Comparison of ENCODE assay signal across 24 cellular contexts in the genomic region with DNA sequence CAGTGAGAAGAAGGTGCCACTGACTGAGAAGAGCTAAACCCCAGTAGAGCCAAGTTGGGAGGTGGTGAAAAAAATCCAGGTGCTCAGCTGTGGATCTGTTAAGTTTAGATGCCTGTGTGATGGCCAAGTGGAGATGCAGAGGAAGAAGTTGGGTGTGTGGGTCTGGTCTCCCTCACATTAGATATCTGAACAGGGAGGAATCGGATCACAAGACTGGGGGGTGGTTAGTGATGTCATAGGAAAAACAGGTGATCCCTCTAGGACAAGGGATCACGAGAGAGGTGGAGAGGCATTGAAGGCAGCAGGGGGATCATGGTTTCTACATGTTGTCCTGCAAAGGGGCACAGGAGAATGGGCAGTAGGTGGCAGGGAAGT. TPM values are rescaled to one million over a fixed set of nuclear protein-coding genes. Genes with fewer than 3 reads are reported as not detected.
"Had no signal": no experiment of that assay in that cellular context is flagged by ENCODE, and none has a peak within 500 bp of the region (broad histone marks: within the 10 kb centered on the region; RNA-seq: fewer than 3 reads in every experiment).

No MANE protein-coding gene starts in this region.

- H3K4me3 ChIP-seq: cardiac muscle cell, testis, vagina had no signal

- H3K4me1 ChIP-seq: testis, vagina had no signal

- ATAC-seq: activated CD4-positive, CD25-positive, alpha-beta regulatory T cell treated with anti-CD3 and anti-CD28 coated beads, Interleukin-2, amount 50 U/mL, for 24 hours; activated CD8-positive, alpha-beta T cell treated with anti-CD3 and anti-CD28 coated beads for 36 hours; activated naive CD8-positive, alpha-beta T cell treated with anti-CD3 and anti-CD28 coated beads, Interleukin-2, amount 50 U/mL, for 24 hours; esophagus mucosa; sciatic nerve; T-helper 17 cell had no signal

- H3K9me3 Mint-ChIP-seq: activated CD8-positive, alpha-beta T cell treated with anti-CD3 and anti-CD28 coated beads for 36 hours; activated T-helper 1 cell treated with anti-CD3 and anti-CD28 coated beads, Interleukin-12 subunit alpha, Interleukin-12 subunit beta, Interleukin-2, Interleukin-4 antibody, amounts not matched to agents 30 ng/mL and 10 ng/mL and 1 ng/mL, durations not matched to agents 14 hours and 24 hours and 36 hours had no signal

- H3K27ac Mint-ChIP-seq: activated CD4-positive, alpha-beta T cell treated with anti-CD3 and anti-CD28 coated beads, Interleukin-2, amount 10 ng/mL, durations not matched to agents 24 days and 14 days; activated CD8-positive, alpha-beta T cell treated with anti-CD3 and anti-CD28 coated beads for 36 hours; activated naive CD8-positive, alpha-beta T cell treated with anti-CD3 and anti-CD28 coated beads, Interleukin-2, amount 50 U/mL, for 24 hours; activated T-helper 1 cell treated with anti-CD3 and anti-CD28 coated beads, Interleukin-12 subunit alpha, Interleukin-12 subunit beta, Interleukin-2, Interleukin-4 antibody, amounts not matched to agents 30 ng/mL and 10 ng/mL and 1 ng/mL, durations not matched to agents 14 hours and 24 hours and 36 hours; dendritic cell treated with granulocyte-macrophage colony-stimulating factor and Interleukin-4, amounts not matched to agents 40 ng/mL and 50 ng/mL, for 4 days; T-helper 17 cell had no signal

- H3K27ac ChIP-seq: cardiac muscle cell, testis, vagina had no signal

- H3K4me1 Mint-ChIP-seq: activated CD4-positive, alpha-beta T cell treated with anti-CD3 and anti-CD28 coated beads, Interleukin-2, amount 10 ng/mL, durations not matched to agents 24 days and 14 days; activated naive CD8-positive, alpha-beta T cell treated with anti-CD3 and anti-CD28 coated beads, Interleukin-2, amount 50 U/mL, for 24 hours; T-helper 17 cell had no signal

- H3K27me3 ChIP-seq: cardiac muscle cell, testis, vagina had no signal

- DNase-seq: activated CD4-positive, alpha-beta T cell treated with anti-CD3 and anti-CD28 coated beads, Interleukin-2, amount 10 ng/mL, durations not matched to agents 24 days and 14 days; activated CD8-positive, alpha-beta T cell treated with anti-CD3 and anti-CD28 coated beads for 36 hours; activated gamma-delta T cell; activated naive CD4-positive, alpha-beta T cell treated with anti-CD3 and anti-CD28 coated beads, Interleukin-2, amount 50 U/mL, for 16 hours; activated naive CD8-positive, alpha-beta T cell treated with anti-CD3 and anti-CD28 coated beads, Interleukin-2, amount 50 U/mL, for 24 hours; effector CD8-positive, alpha-beta T cell; hippocampal formation; left ventricle myocardium superior; occipital lobe; posterior cingulate gyrus; stimulated activated CD4-positive, alpha-beta T cell treated with anti-CD3 and anti-CD28 coated beads, Interleukin-2, amount 100 ng/mL, for 48 hours; stimulated activated CD8-positive, alpha-beta memory T cell treated with anti-CD3 and anti-CD28 coated beads, Interleukin-4, amount 100 ng/mL, for 48 hours; stimulated activated naive CD4-positive, alpha-beta T cell; T-helper 17 cell; testis had no signal

- H3K9me3 ChIP-seq: testis, vagina had no signal

- H3K36me3 ChIP-seq: cardiac muscle cell, vagina had no signal

- H3K4me3 Mint-ChIP-seq: activated CD4-positive, alpha-beta T cell treated with anti-CD3 and anti-CD28 coated beads, Interleukin-2, amount 10 ng/mL, durations not matched to agents 24 days and 14 days; activated CD8-positive, alpha-beta T cell treated with anti-CD3 and anti-CD28 coated beads for 36 hours; activated naive CD8-positive, alpha-beta T cell treated with anti-CD3 and anti-CD28 coated beads, Interleukin-2, amount 50 U/mL, for 24 hours; activated T-helper 1 cell treated with anti-CD3 and anti-CD28 coated beads, Interleukin-12 subunit alpha, Interleukin-12 subunit beta, Interleukin-2, Interleukin-4 antibody, amounts not matched to agents 30 ng/mL and 10 ng/mL and 1 ng/mL, durations not matched to agents 14 hours and 24 hours and 36 hours; dendritic cell treated with granulocyte-macrophage colony-stimulating factor and Interleukin-4, amounts not matched to agents 40 ng/mL and 50 ng/mL, for 4 days; T-helper 17 cell; type B pancreatic cell had no signal

- H3K27me3 Mint-ChIP-seq: type B pancreatic cell had no signal

RNA-seq across cellular contexts. Expression of gene KCNK1, which starts 22.6 kb away (rescaled TPM):
- total RNA-seq: activated CD8-positive, alpha-beta T cell treated with anti-CD3 and anti-CD28 coated beads for 36 hours; myocyte had no signal
